ENCODE assay signal across 17 cellular contexts in the genomic region with DNA sequence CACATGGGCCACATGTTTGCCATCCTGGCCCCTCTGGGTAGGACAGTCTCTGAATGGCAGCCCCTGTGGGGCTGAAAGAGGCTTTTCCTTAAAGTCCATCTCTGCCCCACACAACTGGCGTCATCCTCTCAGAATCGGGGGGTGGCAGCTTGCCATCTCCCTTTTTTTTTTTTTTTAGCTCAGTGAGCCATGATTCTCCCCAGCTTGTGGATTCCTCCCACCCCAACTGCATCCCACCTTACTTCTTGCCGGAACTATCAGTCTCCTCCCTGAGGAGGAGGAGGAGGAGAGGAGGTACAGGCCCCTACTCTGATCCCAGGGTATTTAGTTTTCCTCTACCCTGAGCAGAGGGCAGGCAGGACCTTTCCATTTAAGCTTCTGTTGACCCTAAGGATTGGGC. TPM values are rescaled to one million over a fixed set of nuclear protein-coding genes. Genes with fewer than 3 reads are reported as not detected.
DNase-seq lines count a peak whose midpoint lies in the region; TF ChIP-seq lines count a peak whose summit lies in the region.
"Had no signal": no experiment of that assay in that cellular context is flagged by ENCODE, and none has a peak within 500 bp of the region (broad histone marks: within the 10 kb centered on the region; RNA-seq: fewer than 3 reads in every experiment).

No MANE protein-coding gene starts in this region.

- no peaks in the 10 kb centered on the region for H3K27me3 Mint-ChIP-seq in activated T-helper 1 cell treated with anti-CD3 and anti-CD28 coated beads, Interleukin-12 subunit alpha, Interleukin-12 subunit beta, Interleukin-2, Interleukin-4 antibody, amounts not matched to agents 30 ng/mL and 10 ng/mL and 1 ng/mL, durations not matched to agents 14 hours and 24 hours and 36 hours (ENCODE audit: insufficient read depth)

- H3K27ac ChIP-seq in left ventricle myocardium inferior (replicated peaks): peak overlapping the region; percentile 77
- peak overlapping the region; percentile 47 for H3K27ac ChIP-seq in thymus (ENCODE audit: low read depth)
- H3K27ac ChIP-seq: HL-60, lower lobe of right lung, SK-N-MC had no signal

- peak overlapping the region; percentile 5 for H3K9ac ChIP-seq in mucosa of stomach (ENCODE audit: low read length)

- H3K36me3 ChIP-seq in left ventricle myocardium inferior: no peaks in the 10 kb centered on the region
- no peaks in the 10 kb centered on the region for H3K36me3 ChIP-seq in mucosa of stomach (ENCODE audit: control insufficient read depth, insufficient read depth, low read length)
- H3K36me3 ChIP-seq in thymus (ENCODE audit: control insufficient read depth, insufficient read depth): peaks cover 11% of the 10 kb centered on the region
- H3K36me3 ChIP-seq: BE2C had no signal

- H3K27me3 ChIP-seq in left ventricle myocardium inferior (ENCODE audit: low read depth): no peaks in the 10 kb centered on the region
- no peaks in the 10 kb centered on the region for H3K27me3 ChIP-seq in mucosa of stomach (ENCODE audit: control insufficient read depth, insufficient read depth, low read length)
- no peaks in the 10 kb centered on the region for H3K27me3 ChIP-seq in thymus (ENCODE audit: control insufficient read depth, insufficient read depth)
- H3K27me3 ChIP-seq: BE2C had no signal

- peaks cover 7% of the 10 kb centered on the region for H3K36me3 Mint-ChIP-seq in activated T-helper 1 cell treated with anti-CD3 and anti-CD28 coated beads, Interleukin-12 subunit alpha, Interleukin-12 subunit beta, Interleukin-2, Interleukin-4 antibody, amounts not matched to agents 30 ng/mL and 10 ng/mL and 1 ng/mL, durations not matched to agents 14 hours and 24 hours and 36 hours (ENCODE audit: low read depth)

- H3K27ac Mint-ChIP-seq in activated T-helper 1 cell treated with anti-CD3 and anti-CD28 coated beads, Interleukin-12 subunit alpha, Interleukin-12 subunit beta, Interleukin-2, Interleukin-4 antibody, amounts not matched to agents 30 ng/mL and 10 ng/mL and 1 ng/mL, durations not matched to agents 14 hours and 24 hours and 36 hours: peak overlapping the region; percentile 11

- WGBS in thymus: 89% methylated on average over 3 of the region's 3 CpGs

- H3K4me1 Mint-ChIP-seq in activated T-helper 1 cell treated with anti-CD3 and anti-CD28 coated beads, Interleukin-12 subunit alpha, Interleukin-12 subunit beta, Interleukin-2, Interleukin-4 antibody, amounts not matched to agents 30 ng/mL and 10 ng/mL and 1 ng/mL, durations not matched to agents 14 hours and 24 hours and 36 hours (ENCODE audit: low read depth): peaks cover 71% of the 10 kb centered on the region

- no peaks in the 10 kb centered on the region for H3K9me3 Mint-ChIP-seq in activated T-helper 1 cell treated with anti-CD3 and anti-CD28 coated beads, Interleukin-12 subunit alpha, Interleukin-12 subunit beta, Interleukin-2, Interleukin-4 antibody, amounts not matched to agents 30 ng/mL and 10 ng/mL and 1 ng/mL, durations not matched to agents 14 hours and 24 hours and 36 hours
- H3K9me3 Mint-ChIP-seq: H9 had no signal

- no peak for DNase-seq in left ventricle myocardium inferior
- DNase-seq in cardiac septum (ENCODE audit: low spot score): no peak
- no peak for DNase-seq in activated T-helper 1 cell treated with anti-CD3 and anti-CD28 coated beads, Interleukin-12 subunit alpha, Interleukin-12 subunit beta, Interleukin-2, Interleukin-4 antibody, amounts not matched to agents 30 ng/mL and 10 ng/mL and 1 ng/mL, durations not matched to agents 14 hours and 24 hours and 36 hours (ENCODE audit: low spot score)
- DNase-seq in AG20443 (ENCODE audit: low spot score): no peak
- no peak for DNase-seq in kidney tubule cell (ENCODE audit: low spot score)
- no peak for DNase-seq in NCI-H446 (lab: John Stamatoyannopoulos, UW)
- DNase-seq: BE2C, H9, KG1, lower lobe of right lung, NCI-H446 treated with DMSO at 0.1 percent for 48 hours, OCI-M1, small intestine had no signal

- no peaks in the 10 kb centered on the region for H3K9me3 ChIP-seq in left ventricle myocardium inferior (replicated peaks)
- no peaks in the 10 kb centered on the region for H3K9me3 ChIP-seq in mucosa of stomach (ENCODE audit: control insufficient read depth, low read length)
- H3K9me3 ChIP-seq in thymus (ENCODE audit: control insufficient read depth): no peaks in the 10 kb centered on the region
- H3K9me3 ChIP-seq: BE2C, lower lobe of right lung had no signal

- H3K4me1 ChIP-seq in left ventricle myocardium inferior: peaks cover 72% of the 10 kb centered on the region
- peaks cover 46% of the 10 kb centered on the region for H3K4me1 ChIP-seq in mucosa of stomach (ENCODE audit: control insufficient read depth, insufficient read depth, low read length)
- peaks cover 58% of the 10 kb centered on the region for H3K4me1 ChIP-seq in thymus (ENCODE audit: control insufficient read depth, insufficient read depth, low read length)

- intact Hi-C loops in left ventricle myocardium inferior (cut with micrococcal nuclease): no loop called here
- intact Hi-C loops in cardiac septum (cut with DNase I): no loop called here
- intact Hi-C loops in activated T-helper 1 cell treated with anti-CD3 and anti-CD28 coated beads, Interleukin-12 subunit alpha, Interleukin-12 subunit beta, Interleukin-2, Interleukin-4 antibody, amounts not matched to agents 30 ng/mL and 10 ng/mL and 1 ng/mL, durations not matched to agents 14 hours and 24 hours and 36 hours (cut with micrococcal nuclease): no loop called here

- H3K4me3 ChIP-seq in left ventricle myocardium inferior (no peak overlapping the region), mucosa of stomach (ENCODE audit: low read length) (no peak overlapping the region), thymus (ENCODE audit: low read length) (no peak overlapping the region)
- H3K4me3 ChIP-seq: lower lobe of right lung, SK-N-MC had no signal

- no peak for TF ChIP-seq CTCF in left ventricle myocardium inferior (IDR thresholded peaks at IDR 0.05; ENCODE audit: borderline replicate concordance)

- no peak overlapping the region for H3K4me3 Mint-ChIP-seq in activated T-helper 1 cell treated with anti-CD3 and anti-CD28 coated beads, Interleukin-12 subunit alpha, Interleukin-12 subunit beta, Interleukin-2, Interleukin-4 antibody, amounts not matched to agents 30 ng/mL and 10 ng/mL and 1 ng/mL, durations not matched to agents 14 hours and 24 hours and 36 hours
- H3K4me3 Mint-ChIP-seq: H9 had no signal

RNA-seq across cellular contexts. Expression of gene DGKZ, which starts 3.4 kb away (rescaled TPM):
- total RNA-seq in left ventricle myocardium inferior (77.1 TPM), cardiac septum (66.8 TPM)
- total RNA-seq in activated T-helper 1 cell treated with anti-CD3 and anti-CD28 coated beads, Interleukin-12 subunit alpha, Interleukin-12 subunit beta, Interleukin-2, Interleukin-4 antibody, amounts not matched to agents 30 ng/mL and 10 ng/mL and 1 ng/mL, durations not matched to agents 14 hours and 24 hours and 36 hours: 101 TPM in 2 replicates
- 139 TPM for polyA plus RNA-seq in thymus

RNA-seq across cellular contexts. Expression of gene MDK, which starts 30.8 kb away (rescaled TPM):
- total RNA-seq in left ventricle myocardium inferior (5.4 TPM), cardiac septum (6.2 TPM)
- total RNA-seq in activated T-helper 1 cell treated with anti-CD3 and anti-CD28 coated beads, Interleukin-12 subunit alpha, Interleukin-12 subunit beta, Interleukin-2, Interleukin-4 antibody, amounts not matched to agents 30 ng/mL and 10 ng/mL and 1 ng/mL, durations not matched to agents 14 hours and 24 hours and 36 hours: 5.0 and 7.1 TPM in 2 replicates
- 150 TPM for polyA plus RNA-seq in thymus

RNA-seq across cellular contexts. Expression of gene CHRM4, which starts 40.9 kb away (rescaled TPM):
- not detected for total RNA-seq in left ventricle myocardium inferior
- total RNA-seq in cardiac septum: 0.27 TPM
- total RNA-seq in activated T-helper 1 cell treated with anti-CD3 and anti-CD28 coated beads, Interleukin-12 subunit alpha, Interleukin-12 subunit beta, Interleukin-2, Interleukin-4 antibody, amounts not matched to agents 30 ng/mL and 10 ng/mL and 1 ng/mL, durations not matched to agents 14 hours and 24 hours and 36 hours: 1.2 TPM in 2 replicates
- polyA plus RNA-seq in thymus: 0.23 TPM
- total RNA-seq: lower lobe of right lung had no signal
